In genomic region chr18:48667276-48668254, GRCh38 we compare ENCODE assay signal across 1 cellular context.
TF ChIP-seq lines count a peak whose summit lies in the region.

No MANE protein-coding gene starts in this region.

TF ChIP-seq in GM23338, 12 proteins besides CTCF, POLR2A, EP300 and RAD21 (continued from another document):
- TF ChIP-seq ZNF462 (CRISPR knock-in tag; IDR thresholded peaks at IDR 0.05) = no peak
